5 cellular contexts compared by ENCODE assay signal in the genomic region with DNA sequence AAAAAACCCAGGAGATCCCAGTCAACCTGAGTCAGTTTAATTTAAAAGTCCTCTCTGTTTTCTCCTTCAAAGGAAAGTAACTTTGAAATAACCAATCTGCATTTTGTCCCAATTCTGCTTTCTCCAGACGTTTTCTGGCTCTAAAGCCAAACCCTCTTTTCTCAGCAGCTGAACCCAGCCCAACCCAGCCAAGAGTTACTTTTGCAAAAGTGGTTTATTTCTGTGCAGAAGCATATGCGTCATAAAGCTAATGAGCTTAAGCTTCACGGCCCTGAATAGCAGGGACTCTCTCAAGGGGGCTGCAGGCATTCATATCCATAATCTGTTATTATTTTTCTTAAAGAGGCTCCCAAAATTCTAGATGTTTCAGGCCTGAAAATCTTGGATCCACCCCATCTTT.
"Had no signal": no experiment of that assay in that cellular context is flagged by ENCODE, and none has a peak within 500 bp of the region (broad histone marks: within the 10 kb centered on the region; RNA-seq: fewer than 3 reads in every experiment).

No MANE protein-coding gene starts in this region.

- H3K4me2 ChIP-seq: GM23338 had no signal

- DNase-seq: H9, HCEC 1CT, KBM-7 had no signal

- H3K4me3 ChIP-seq: GM23338 had no signal

- H2AFZ ChIP-seq: GM23338 had no signal

- H3K27ac ChIP-seq: HL-60 had no signal
